8 cellular contexts compared by ENCODE assay signal in the genomic region with DNA sequence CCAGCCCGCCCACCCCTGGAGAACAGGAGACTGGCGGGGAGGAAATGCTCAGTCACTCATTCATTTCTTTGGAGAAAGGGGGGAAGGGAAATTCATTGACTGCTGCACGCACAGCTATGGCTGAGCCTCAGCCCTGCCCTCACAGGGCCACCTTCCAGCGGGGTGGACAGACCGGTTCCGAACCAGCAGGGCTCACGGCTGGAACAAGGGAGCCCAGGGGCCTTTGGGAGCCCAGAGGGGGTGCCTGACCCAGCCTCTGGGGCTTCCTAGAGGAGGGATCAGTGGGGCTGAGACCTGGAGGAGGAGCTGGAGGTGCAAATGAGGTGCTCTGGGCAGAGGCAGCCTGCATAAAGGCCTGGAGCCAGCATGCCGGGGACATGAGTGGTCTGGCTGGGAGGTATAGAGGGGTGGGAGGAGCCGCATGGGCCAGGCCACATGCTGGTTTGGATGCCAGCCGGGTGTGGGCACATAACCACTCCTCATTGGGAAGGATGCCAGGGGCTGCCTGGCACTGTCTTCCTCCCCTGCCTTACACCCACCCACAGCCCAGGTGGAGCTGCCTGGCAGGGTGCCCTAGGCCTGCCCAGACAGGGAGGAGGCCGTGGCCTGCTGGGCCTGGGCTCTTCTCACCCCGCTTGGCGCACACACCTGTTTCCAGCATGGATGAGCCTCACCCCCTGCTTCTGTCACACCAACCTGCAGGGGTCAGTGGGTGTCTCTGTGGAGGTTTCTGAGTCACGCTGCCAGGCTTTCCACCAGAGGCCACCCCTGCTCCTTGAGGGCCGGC. TPM values are rescaled to one million over a fixed set of nuclear protein-coding genes. Genes with fewer than 3 reads are reported as not detected.
A peak's percentile ranks its signal among the peaks of the same experiment; 100 is the strongest.
DNase-seq lines count a peak whose midpoint lies in the region; ATAC-seq, FAIRE-seq and TF ChIP-seq lines count a peak whose summit lies in the region.

No MANE protein-coding gene starts in this region.

- H3K27me3 ChIP-seq in brain microvascular endothelial cell (replicated peaks) (no peaks in the 10 kb centered on the region), upper lobe of right lung (no peaks in the 10 kb centered on the region)

- H3K36me3 ChIP-seq in brain microvascular endothelial cell (replicated peaks): peaks cover 15% of the 10 kb centered on the region
- H3K36me3 ChIP-seq in kidney (ENCODE audit: control insufficient read depth in 1 of 2, insufficient read depth in 2 of 2, low read length in 2 of 2): peaks cover 15% of the 10 kb centered on the region in 2 donors
- H3K36me3 ChIP-seq in upper lobe of right lung: peaks cover 35% of the 10 kb centered on the region

- H3K4me3 ChIP-seq in brain microvascular endothelial cell (ENCODE audit: low read depth, low read length) (no peak overlapping the region), kidney (ENCODE audit: low read length in 2 of 2) (no peak overlapping the region), upper lobe of right lung (no peak overlapping the region)

- H3K4me1 ChIP-seq in kidney (ENCODE audit: control insufficient read depth in 1 of 2, insufficient read depth in 1 of 2, low read depth in 1 of 2, low read length in 2 of 2) (peaks cover 5 to 24% of the 10 kb centered on the region in 2 donors), upper lobe of right lung (peaks cover 22% of the 10 kb centered on the region)

- no peak for FAIRE-seq in kidney (lab: Jason Lieb, UNC)

- H3K9me3 ChIP-seq in kidney (ENCODE audit: control insufficient read depth in 1 of 2, low read length in 2 of 2) (no peaks in the 10 kb centered on the region), upper lobe of right lung (no peaks in the 10 kb centered on the region)

- in situ Hi-C loops in brain microvascular endothelial cell (cut with HindIII; ENCODE audit: low pct_ligation_motif_present, low sequenced_read_pairs): no loop called here

- peak; percentile 86 for DNase-seq in COLO668 (lab: John Stamatoyannopoulos, UW; ENCODE audit: unreplicated experiment)
- peak; percentile 68 for DNase-seq in NCI-H1436 (lab: John Stamatoyannopoulos, UW)
- peak; percentile 68 for DNase-seq in brain microvascular endothelial cell
- peak; percentile 98 for DNase-seq in kidney
- DNase-seq in upper lobe of right lung: peak; percentile 96
- no peak for DNase-seq in GM19240 (ENCODE audit: insufficient read length, low spot score)

- intact Hi-C loops in kidney (cut with DNase I): no loop called here
- intact Hi-C loops in upper lobe of right lung (cut with DNase I): no loop called here

- peak; percentile 88 for ATAC-seq in upper lobe of right lung
- ATAC-seq in HG03175 (IDR thresholded peaks at IDR 0.05; ENCODE audit: unreplicated experiment): no peak
- ATAC-seq in GM21786 (IDR thresholded peaks at IDR 0.05; ENCODE audit: unreplicated experiment): no peak

- H3K27ac ChIP-seq in brain microvascular endothelial cell (peak overlapping the region; percentile 80), kidney (ENCODE audit: low read depth in 2 of 2, low read length in 2 of 2) (peak overlapping the region; percentile 65 to 74), upper lobe of right lung (peak overlapping the region; percentile 70)

- no peak overlapping the region for H3K9ac ChIP-seq in kidney (ENCODE audit: low read length in 2 of 2)

- peak; percentile 2 for TF ChIP-seq CTCF in brain microvascular endothelial cell (IDR thresholded peaks at IDR 0.05; ENCODE audit: low read depth, low read length, missing control alignments)
- TF ChIP-seq CTCF in kidney (IDR thresholded peaks at IDR 0.05; ENCODE audit: borderline replicate concordance, extremely low read depth, insufficient read depth): no peak
- TF ChIP-seq CTCF in upper lobe of right lung (IDR thresholded peaks at IDR 0.05): no peak

RNA-seq across cellular contexts. Expression of a gene that starts 26.9 kb away (rescaled TPM):
- total RNA-seq in kidney: 63.7 TPM
- 54.3 TPM for polyA plus RNA-seq in kidney (ENCODE audit: insufficient read depth, low read depth, low replicate concordance)
- 50.0 TPM for total RNA-seq in upper lobe of right lung

RNA-seq across cellular contexts. Expression of a gene that starts 39.6 kb away (rescaled TPM):
- total RNA-seq in kidney: 18.9 TPM
- polyA plus RNA-seq in kidney (ENCODE audit: insufficient read depth, low read depth, low replicate concordance): 21.0 TPM
- 8.9 TPM for total RNA-seq in upper lobe of right lung

RNA-seq across cellular contexts. Expression of a gene that starts 55.0 kb away (rescaled TPM):
- 0.09 TPM for total RNA-seq in kidney
- polyA plus RNA-seq in kidney (ENCODE audit: insufficient read depth, low read depth, low replicate concordance): 0.09 TPM
- not detected for total RNA-seq in upper lobe of right lung
